ENCODE assay signal across 21 cellular contexts in genomic region chr12:77202457-77203060, GRCh38.
"Had no signal": no experiment of that assay in that cellular context is flagged by ENCODE, and none has a peak within 500 bp of the region (broad histone marks: within the 10 kb centered on the region; RNA-seq: fewer than 3 reads in every experiment).

No MANE protein-coding gene starts in this region.

- DNase-seq: cortex of kidney; dorsolateral prefrontal cortex; effector CD8-positive, alpha-beta T cell; heart left ventricle; hippocampal formation; left colon; naive thymus-derived CD4-positive, alpha-beta T cell; nephron progenitor cell; psoas muscle; retina; right lobe of liver; spleen; stimulated activated CD4-positive, alpha-beta T cell treated with anti-CD3 and anti-CD28 coated beads, Interleukin-15, amount 100 ng/mL, for 24 hours; stimulated activated CD4-positive, alpha-beta T cell treated with anti-CD3 and anti-CD28 coated beads, Interleukin-1b, Interleukin-23, amount 100 ng/mL, for 48 hours; stimulated activated CD4-positive, alpha-beta T cell treated with anti-CD3 and anti-CD28 coated beads, Interleukin-4, amount 100 ng/mL, for 24 hours; tibial artery; upper lobe of left lung; uterus had no signal

- H3K9me3 Mint-ChIP-seq: stimulated activated naive CD8-positive, alpha-beta T cell treated with anti-CD3 and anti-CD28 coated beads, Interleukin-15, Interleukin-2, amounts not matched to agents 100 ng/mL and 50 ng/mL, for 24 hours had no signal

- H3K4me1 ChIP-seq: esophagus muscularis mucosa, heart left ventricle, psoas muscle, right lobe of liver, spleen, tibial artery, upper lobe of left lung, uterus had no signal

- H3K4me1 Mint-ChIP-seq: naive thymus-derived CD4-positive, alpha-beta T cell; nephron progenitor cell; stimulated activated memory B cell treated with anti-CD40 and anti-IgM and Interleukin-4, amounts not matched to agents 10 μg/mL and 1 μg/mL and 100 μg/mL, for 72 hours had no signal

- H3K4me3 ChIP-seq: dorsolateral prefrontal cortex, esophagus muscularis mucosa, heart left ventricle, psoas muscle, right lobe of liver, spleen, tibial artery, upper lobe of left lung, uterus had no signal

- H3K36me3 ChIP-seq: esophagus muscularis mucosa, heart left ventricle, right lobe of liver, spleen, tibial artery, upper lobe of left lung, uterus had no signal

- H3K27ac Mint-ChIP-seq: naive thymus-derived CD4-positive, alpha-beta T cell; nephron progenitor cell; stimulated activated memory B cell treated with anti-CD40 and anti-IgM and Interleukin-4, amounts not matched to agents 10 μg/mL and 1 μg/mL and 100 μg/mL, for 72 hours; stimulated activated naive CD8-positive, alpha-beta T cell treated with anti-CD3 and anti-CD28 coated beads, Interleukin-15, Interleukin-2, amounts not matched to agents 100 ng/mL and 50 ng/mL, for 24 hours had no signal

- ATAC-seq: heart left ventricle; left colon; naive thymus-derived CD4-positive, alpha-beta T cell; psoas muscle; right lobe of liver; stimulated activated memory B cell treated with anti-CD40 and anti-IgM and Interleukin-4, amounts not matched to agents 10 μg/mL and 1 μg/mL and 100 μg/mL, for 72 hours had no signal

- H3K27ac ChIP-seq: dorsolateral prefrontal cortex, esophagus muscularis mucosa, heart left ventricle, psoas muscle, right lobe of liver, spleen, tibial artery, upper lobe of left lung, uterus had no signal

- H3K9me3 ChIP-seq: psoas muscle, right lobe of liver, tibial artery, upper lobe of left lung, uterus had no signal

- H3K4me3 Mint-ChIP-seq: naive thymus-derived CD4-positive, alpha-beta T cell; nephron progenitor cell; stimulated activated memory B cell treated with anti-CD40 and anti-IgM and Interleukin-4, amounts not matched to agents 10 μg/mL and 1 μg/mL and 100 μg/mL, for 72 hours; stimulated activated naive CD8-positive, alpha-beta T cell treated with anti-CD3 and anti-CD28 coated beads, Interleukin-15, Interleukin-2, amounts not matched to agents 100 ng/mL and 50 ng/mL, for 24 hours had no signal

- H3K27me3 Mint-ChIP-seq: naive thymus-derived CD4-positive, alpha-beta T cell; stimulated activated naive CD8-positive, alpha-beta T cell treated with anti-CD3 and anti-CD28 coated beads, Interleukin-15, Interleukin-2, amounts not matched to agents 100 ng/mL and 50 ng/mL, for 24 hours had no signal

- H3K27me3 ChIP-seq: dorsolateral prefrontal cortex, esophagus muscularis mucosa, heart left ventricle, right lobe of liver, spleen, tibial artery, upper lobe of left lung, uterus had no signal

- H3K36me3 Mint-ChIP-seq: naive thymus-derived CD4-positive, alpha-beta T cell; stimulated activated memory B cell treated with anti-CD40 and anti-IgM and Interleukin-4, amounts not matched to agents 10 μg/mL and 1 μg/mL and 100 μg/mL, for 72 hours had no signal
